In genomic region chr9:78574354-78575036, GRCh38 we compare ENCODE assay signal across 25 cellular contexts.
DNase-seq lines count a peak whose midpoint lies in the region; ATAC-seq, FAIRE-seq and TF ChIP-seq lines count a peak whose summit lies in the region.
"Had no signal": no experiment of that assay in that cellular context is flagged by ENCODE, and none has a peak within 500 bp of the region (broad histone marks: within the 10 kb centered on the region; RNA-seq: fewer than 3 reads in every experiment).

No MANE protein-coding gene starts in this region.

- CTCF ChIA-PET in GM12878 (lab: Yijun Ruan, JAX), result no interaction called here

- in situ Hi-C loops in GM12878 (cut with MboI), result no loop called here

- H4K20me1 ChIP-seq in GM12878 (ENCODE audit: control insufficient read depth, insufficient read depth), result no peaks in the 10 kb centered on the region

- RAD21 ChIA-PET in GM12878 (lab: Charles Lee; ENCODE audit: unreplicated experiment), result no interaction called here

- H2AFZ ChIP-seq in GM12878 (ENCODE audit: control insufficient read depth, low read depth, low read length), result no peak overlapping the region

- WGBS in GM12878 (ENCODE audit: insufficient coverage, insufficient replicate concordance, low lambda C conversion rate, missing lambda C conversion rate), result 27% methylated on average over 7 of the region's 7 CpGs

- no peaks in the 10 kb centered on the region for H3K4me1 ChIP-seq in GM12878 (ENCODE audit: control insufficient read depth, insufficient read depth, low read length)
- H3K4me1 ChIP-seq: ascending aorta had no signal

- SMC1A ChIA-PET in GM12878 (lab: Charles Lee; ENCODE audit: uncharacterized antibody, unreplicated experiment), result no interaction called here

- intact Hi-C loops in GM12878 (cut with micrococcal nuclease; ENCODE audit: unreplicated experiment), result no loop called here
- intact Hi-C loops in Right ventricle myocardium superior (cut with DNase I), result no loop called here

- no peak for TF ChIP-seq CTCF in AG10803 (conservative IDR thresholded peaks at IDR 0.05; ENCODE audit: low read length)
- TF ChIP-seq CTCF in GM12878 (IDR thresholded peaks at IDR 0.05 in 2 of 3, conservative IDR thresholded peaks at IDR 0.05 in 1 of 3; ENCODE audit: control insufficient read depth in 2 of 3, extremely low read depth in 1 of 3, insufficient read depth in 1 of 3, low read depth in 3 of 3, low read length in 3 of 3), result no peak

- no peak for TF ChIP-seq RAD21 in GM12878 (IDR thresholded peaks at IDR 0.05; ENCODE audit: insufficient read depth, low read depth, low read length)

- TF ChIP-seq EP300 in GM12878 (IDR thresholded peaks at IDR 0.05; ENCODE audit: borderline replicate concordance in 1 of 2, control insufficient read depth in 1 of 2, low read depth in 2 of 2, low read length in 2 of 2), result no peak

- H3K27me3 ChIP-seq in GM12878 (replicated peaks in 1 of 2; ENCODE audit: control insufficient read depth in 2 of 2, insufficient read depth in 2 of 2, low read length in 1 of 2), result no peaks in the 10 kb centered on the region; a peak in 1 of 4 replicates
- H3K27me3 ChIP-seq: ascending aorta had no signal

- H3K4me3 ChIP-seq in AG10803 (ENCODE audit: low read length) (no peak overlapping the region), GM12878 (no peak overlapping the region)
- H3K4me3 ChIP-seq: ascending aorta had no signal

- no peaks in the 10 kb centered on the region for H3K9me3 ChIP-seq in GM12878 (replicated peaks; ENCODE audit: control insufficient read depth, insufficient read depth, low read length)
- H3K9me3 ChIP-seq: ascending aorta had no signal

- TF ChIP-seq POLR2A in GM12878 (IDR thresholded peaks at IDR 0.05; ENCODE audit: low read depth, low read length), result no peak

- H3K27ac ChIP-seq in GM12878 (ENCODE audit: control insufficient read depth, insufficient read depth), result no peak overlapping the region
- H3K27ac ChIP-seq: ascending aorta, C4-2B, KMS-11, VCaP had no signal

- no peak overlapping the region for H3K4me2 ChIP-seq in GM12878 (ENCODE audit: control insufficient read depth, insufficient read depth)
- H3K4me2 ChIP-seq: KMS-11 had no signal

- POLR2A ChIA-PET in GM12878 (lab: Charles Lee), result no interaction called here

- peak; percentile 27 for FAIRE-seq in GM12878 (lab: Jason Lieb, UNC)
- FAIRE-seq: RCC 7860, urothelium cell line had no signal

- H3K36me3 ChIP-seq in GM12878 (ENCODE audit: control insufficient read depth in 2 of 2, insufficient read depth in 2 of 2, low read length in 1 of 2), result no peaks in the 10 kb centered on the region
- H3K36me3 ChIP-seq: ascending aorta had no signal

- peak; percentile 16 for DNase-seq in AG10803 (ENCODE audit: low read depth)
- peak; percentile 52 for DNase-seq in M059J (ENCODE audit: low read depth)
- DNase-seq in GM12878 (ENCODE audit: low read depth, low spot score), result no peak
- DNase-seq in myocyte (ENCODE audit: low read depth), result peak; percentile 52
- no peak for DNase-seq in mesenteric fat pad (ENCODE audit: low spot score)
- no peak for DNase-seq in SIG-M5 treated with dmso at 0.1 percent for 504 hours (lab: John Stamatoyannopoulos, UW; ENCODE audit: unreplicated experiment)
- DNase-seq in Right ventricle myocardium superior, result no peak
- DNase-seq in activated effector memory CD4-positive, alpha-beta T cell treated with Interleukin-2 at 50 U/mL for 16 hours, result no peak
- DNase-seq: activated CD4-positive, alpha-beta T cell treated with anti-CD3 and anti-CD28 coated beads, Interleukin-2, amount 10 ng/mL, durations not matched to agents 24 days and 14 days; effector memory CD8-positive, alpha-beta T cell; H9; left colon; mesenchymal stem cell; MV-4-11; NCI-H187 treated with DMSO at 0.1 percent for 48 hours; NCI-H446; substantia nigra; T-helper 2 cell had no signal

- ATAC-seq in GM12878 (no peak), Right ventricle myocardium superior (ENCODE audit: poor library complexity) (no peak)
- ATAC-seq: effector memory CD8-positive, alpha-beta T cell; left colon; natural killer cell treated with Interleukin-12 subunit alpha and Interleukin-12 subunit beta and Interleukin-15 and Interleukin-18, amount 100 ng/mL, for 72 hours had no signal

- H3K9ac ChIP-seq in GM12878 (ENCODE audit: control insufficient read depth, insufficient read depth, low read length), result no peak overlapping the region
- H3K9ac ChIP-seq: KMS-11 had no signal

- no peaks in the 10 kb centered on the region for H3K79me2 ChIP-seq in GM12878 (ENCODE audit: control insufficient read depth, insufficient read depth, low read length)

- no TSS peak for BruUV-seq in GM12878 (replicated peaks; lab: Mats Ljungman, UMichigan)

TF ChIP-seq in GM12878, 131 proteins besides CTCF, POLR2A, EP300 and RAD21 (continues in another document):
- TF ChIP-seq BACH1 (IDR thresholded peaks at IDR 0.05; ENCODE audit: borderline replicate concordance), result no peak
- TF ChIP-seq SREBF1 (IDR thresholded peaks at IDR 0.05; ENCODE audit: low read length), result no peak
- TF ChIP-seq, protein P1, sequence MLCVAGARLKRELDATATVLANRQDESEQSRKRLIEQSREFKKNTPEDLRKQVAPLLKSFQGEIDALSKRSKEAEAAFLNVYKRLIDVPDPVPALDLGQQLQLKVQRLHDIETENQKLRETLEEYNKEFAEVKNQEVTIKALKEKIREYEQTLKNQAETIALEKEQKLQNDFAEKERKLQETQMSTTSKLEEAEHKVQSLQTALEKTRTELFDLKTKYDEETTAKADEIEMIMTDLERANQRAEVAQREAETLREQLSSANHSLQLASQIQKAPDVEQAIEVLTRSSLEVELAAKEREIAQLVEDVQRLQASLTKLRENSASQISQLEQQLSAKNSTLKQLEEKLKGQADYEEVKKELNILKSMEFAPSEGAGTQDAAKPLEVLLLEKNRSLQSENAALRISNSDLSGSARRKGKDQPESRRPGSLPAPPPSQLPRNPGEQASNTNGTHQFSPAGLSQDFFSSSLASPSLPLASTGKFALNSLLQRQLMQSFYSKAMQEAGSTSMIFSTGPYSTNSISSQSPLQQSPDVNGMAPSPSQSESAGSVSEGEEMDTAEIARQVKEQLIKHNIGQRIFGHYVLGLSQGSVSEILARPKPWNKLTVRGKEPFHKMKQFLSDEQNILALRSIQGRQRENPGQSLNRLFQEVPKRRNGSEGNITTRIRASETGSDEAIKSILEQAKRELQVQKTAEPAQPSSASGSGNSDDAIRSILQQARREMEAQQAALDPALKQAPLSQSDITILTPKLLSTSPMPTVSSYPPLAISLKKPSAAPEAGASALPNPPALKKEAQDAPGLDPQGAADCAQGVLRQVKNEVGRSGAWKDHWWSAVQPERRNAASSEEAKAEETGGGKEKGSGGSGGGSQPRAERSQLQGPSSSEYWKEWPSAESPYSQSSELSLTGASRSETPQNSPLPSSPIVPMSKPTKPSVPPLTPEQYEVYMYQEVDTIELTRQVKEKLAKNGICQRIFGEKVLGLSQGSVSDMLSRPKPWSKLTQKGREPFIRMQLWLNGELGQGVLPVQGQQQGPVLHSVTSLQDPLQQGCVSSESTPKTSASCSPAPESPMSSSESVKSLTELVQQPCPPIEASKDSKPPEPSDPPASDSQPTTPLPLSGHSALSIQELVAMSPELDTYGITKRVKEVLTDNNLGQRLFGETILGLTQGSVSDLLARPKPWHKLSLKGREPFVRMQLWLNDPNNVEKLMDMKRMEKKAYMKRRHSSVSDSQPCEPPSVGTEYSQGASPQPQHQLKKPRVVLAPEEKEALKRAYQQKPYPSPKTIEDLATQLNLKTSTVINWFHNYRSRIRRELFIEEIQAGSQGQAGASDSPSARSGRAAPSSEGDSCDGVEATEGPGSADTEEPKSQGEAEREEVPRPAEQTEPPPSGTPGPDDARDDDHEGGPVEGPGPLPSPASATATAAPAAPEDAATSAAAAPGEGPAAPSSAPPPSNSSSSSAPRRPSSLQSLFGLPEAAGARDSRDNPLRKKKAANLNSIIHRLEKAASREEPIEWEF (IDR thresholded peaks at IDR 0.05; ENCODE audit: insufficient replicate concordance, low read depth, low read length), result no peak
- no peak for TF ChIP-seq YY1 (IDR thresholded peaks at IDR 0.05; ENCODE audit: low read depth, low read length)
- no peak for TF ChIP-seq MEF2A (IDR thresholded peaks at IDR 0.05; ENCODE audit: insufficient read depth, low read depth, low read length)
- TF ChIP-seq, protein P2, sequence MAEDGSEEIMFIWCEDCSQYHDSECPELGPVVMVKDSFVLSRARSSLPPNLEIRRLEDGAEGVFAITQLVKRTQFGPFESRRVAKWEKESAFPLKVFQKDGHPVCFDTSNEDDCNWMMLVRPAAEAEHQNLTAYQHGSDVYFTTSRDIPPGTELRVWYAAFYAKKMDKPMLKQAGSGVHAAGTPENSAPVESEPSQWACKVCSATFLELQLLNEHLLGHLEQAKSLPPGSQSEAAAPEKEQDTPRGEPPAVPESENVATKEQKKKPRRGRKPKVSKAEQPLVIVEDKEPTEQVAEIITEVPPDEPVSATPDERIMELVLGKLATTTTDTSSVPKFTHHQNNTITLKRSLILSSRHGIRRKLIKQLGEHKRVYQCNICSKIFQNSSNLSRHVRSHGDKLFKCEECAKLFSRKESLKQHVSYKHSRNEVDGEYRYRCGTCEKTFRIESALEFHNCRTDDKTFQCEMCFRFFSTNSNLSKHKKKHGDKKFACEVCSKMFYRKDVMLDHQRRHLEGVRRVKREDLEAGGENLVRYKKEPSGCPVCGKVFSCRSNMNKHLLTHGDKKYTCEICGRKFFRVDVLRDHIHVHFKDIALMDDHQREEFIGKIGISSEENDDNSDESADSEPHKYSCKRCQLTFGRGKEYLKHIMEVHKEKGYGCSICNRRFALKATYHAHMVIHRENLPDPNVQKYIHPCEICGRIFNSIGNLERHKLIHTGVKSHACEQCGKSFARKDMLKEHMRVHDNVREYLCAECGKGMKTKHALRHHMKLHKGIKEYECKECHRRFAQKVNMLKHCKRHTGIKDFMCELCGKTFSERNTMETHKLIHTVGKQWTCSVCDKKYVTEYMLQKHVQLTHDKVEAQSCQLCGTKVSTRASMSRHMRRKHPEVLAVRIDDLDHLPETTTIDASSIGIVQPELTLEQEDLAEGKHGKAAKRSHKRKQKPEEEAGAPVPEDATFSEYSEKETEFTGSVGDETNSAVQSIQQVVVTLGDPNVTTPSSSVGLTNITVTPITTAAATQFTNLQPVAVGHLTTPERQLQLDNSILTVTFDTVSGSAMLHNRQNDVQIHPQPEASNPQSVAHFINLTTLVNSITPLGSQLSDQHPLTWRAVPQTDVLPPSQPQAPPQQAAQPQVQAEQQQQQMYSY (CRISPR knock-in tag; IDR thresholded peaks at IDR 0.05), result no peak
- TF ChIP-seq EZH2 (IDR thresholded peaks at IDR 0.05; ENCODE audit: borderline replicate concordance, control insufficient read depth, low read depth, low read length), result no peak
- TF ChIP-seq POLR2AphosphoS2 (IDR thresholded peaks at IDR 0.05; ENCODE audit: low read depth, low read length), result no peak
- TF ChIP-seq GATAD2B (conservative IDR thresholded peaks at IDR 0.05; ENCODE audit: low read depth), result no peak
- TF ChIP-seq POLR2AphosphoS5 (IDR thresholded peaks at IDR 0.05; ENCODE audit: low read length), result no peak
- no peak for TF ChIP-seq IKZF2 (IDR thresholded peaks at IDR 0.05)

Comparison
In these comparisons a context has a peak if more than half of its experiments do, and no peak if none do; other contexts are left out.
1. DNase-seq: peak in AG10803 (single experiment), M059J (single experiment) and myocyte (single experiment); none in GM12878 (single experiment), mesenteric fat pad (single experiment), SIG-M5 treated with dmso at 0.1 percent for 504 hours (single experiment), Right ventricle myocardium superior (single experiment) and activated effector memory CD4-positive, alpha-beta T cell treated with Interleukin-2 at 50 U/mL for 16 hours (single experiment).